9 cellular contexts compared by ENCODE assay signal in the genomic region with DNA sequence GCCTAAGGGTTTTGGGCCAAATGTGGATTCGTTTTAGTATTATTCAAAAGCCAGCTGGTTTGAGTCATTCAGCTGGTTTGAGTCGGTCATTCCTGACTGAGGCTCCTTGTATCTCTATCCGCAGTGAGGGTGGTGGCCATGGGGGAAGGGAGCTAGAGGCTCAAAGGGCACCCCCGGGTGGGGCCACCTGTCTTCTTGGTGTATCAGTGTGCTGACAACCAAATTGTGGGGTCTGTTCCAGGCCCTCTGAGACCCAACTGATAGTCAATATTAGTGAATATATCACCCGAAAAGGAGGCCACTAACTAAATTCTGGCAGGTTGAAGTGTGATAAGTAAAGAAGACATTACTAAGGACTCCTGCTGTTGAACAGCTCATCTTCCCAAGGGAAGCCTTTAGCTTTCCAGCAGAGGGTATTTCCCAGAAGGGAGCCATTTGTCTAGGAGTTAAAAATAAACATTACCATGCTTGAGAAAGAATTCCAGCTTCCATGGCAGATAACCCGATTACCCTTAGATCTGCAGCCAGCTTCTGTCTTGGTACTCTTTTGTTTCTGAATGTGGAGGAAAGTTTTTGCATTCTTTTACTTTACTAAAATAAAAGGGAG. TPM values are rescaled to one million over a fixed set of nuclear protein-coding genes. Genes with fewer than 3 reads are reported as not detected.
A peak's percentile ranks its signal among the peaks of the same experiment; 100 is the strongest.
DNase-seq lines count a peak whose midpoint lies in the region; ATAC-seq and TF ChIP-seq lines count a peak whose summit lies in the region.
"Had no signal": no experiment of that assay in that cellular context is flagged by ENCODE, and none has a peak within 500 bp of the region (broad histone marks: within the 10 kb centered on the region; RNA-seq: fewer than 3 reads in every experiment).

No MANE protein-coding gene starts in this region.

- peak overlapping the region; percentile 56 for H3K9ac ChIP-seq in mesenchymal stem cell (ENCODE audit: low read length)

- peaks cover 19% of the 10 kb centered on the region for H3K4me1 ChIP-seq in ACC112 (ENCODE audit: control insufficient read depth, insufficient read depth, low read length, unreplicated experiment)
- H3K4me1 ChIP-seq in body of pancreas: no peaks in the 10 kb centered on the region
- H3K4me1 ChIP-seq in mesenchymal stem cell (ENCODE audit: control insufficient read depth, insufficient read depth, low read depth, low read length): peaks cover 2% of the 10 kb centered on the region
- peaks cover 11% of the 10 kb centered on the region for H3K4me1 ChIP-seq in PC-9 (replicated peaks; ENCODE audit: insufficient read depth)

- no peak for TF ChIP-seq POLR2A in body of pancreas (IDR thresholded peaks at IDR 0.05)

- H2BK15ac ChIP-seq in mesenchymal stem cell (ENCODE audit: low read depth, poor library complexity, severe bottlenecking): no peak overlapping the region

- no peak overlapping the region for H4K8ac ChIP-seq in mesenchymal stem cell (ENCODE audit: low read length)

- no peaks in the 10 kb centered on the region for H3K27me3 ChIP-seq in ACC112 (ENCODE audit: insufficient read depth, low read length)
- H3K27me3 ChIP-seq in body of pancreas: no peaks in the 10 kb centered on the region
- no peaks in the 10 kb centered on the region for H3K27me3 ChIP-seq in mesenchymal stem cell (ENCODE audit: control insufficient read depth in 1 of 2, insufficient read depth in 1 of 2, low read length in 2 of 2)
- H3K27me3 ChIP-seq in PC-9 (ENCODE audit: insufficient read depth, low read depth): no peaks in the 10 kb centered on the region

- no peak overlapping the region for H3K4me3 Mint-ChIP-seq in immature natural killer cell
- H3K4me3 Mint-ChIP-seq: activated CD8-positive, alpha-beta memory T cell treated with anti-CD3 and anti-CD28 coated beads, Interleukin-2, amount 10 ng/mL, durations not matched to agents 7 days and 5 days had no signal

- no peak overlapping the region for H3K4me3 ChIP-seq in ACC112 (ENCODE audit: low read depth, low read length)
- no peak overlapping the region for H3K4me3 ChIP-seq in body of pancreas
- peak overlapping the region in 1 of 2 experiments; percentile 48 for H3K4me3 ChIP-seq in mesenchymal stem cell (ENCODE audit: insufficient read depth in 1 of 2, low read depth in 1 of 2, low read length in 2 of 2)
- no peak overlapping the region for H3K4me3 ChIP-seq in PC-9

- CTCF ChIA-PET in PC-9 (lab: Charles Lee): interaction anchor here (0.6 kb wide), 1 partner anchor 96 kb away, joined by 17 read pairs; no protein-coding TSS in a partner anchor

- H2AFZ ChIP-seq in ACC112 (ENCODE audit: low read length, unreplicated experiment): peak overlapping the region; percentile 74
- H2AFZ ChIP-seq in mesenchymal stem cell (ENCODE audit: low read depth, low read length): no peak overlapping the region
- no peak overlapping the region for H2AFZ ChIP-seq in PC-9

- no peaks in the 10 kb centered on the region for H3F3A ChIP-seq in PC-9 (ENCODE audit: insufficient read depth, low read depth)

- H2BK5ac ChIP-seq in mesenchymal stem cell (ENCODE audit: low read depth, low read length, poor library complexity, severe bottlenecking): no peak overlapping the region

- no TSS peak for BruUV-seq in PC-9 (replicated peaks; lab: Mats Ljungman, UMichigan)

- H3K14ac ChIP-seq in mesenchymal stem cell (ENCODE audit: low read length in 2 of 2): no peak overlapping the region

- H4K20me1 ChIP-seq in PC-9 (ENCODE audit: insufficient read depth): no peaks in the 10 kb centered on the region

- H3K27ac Mint-ChIP-seq in immature natural killer cell: no peak overlapping the region
- H3K27ac Mint-ChIP-seq: activated CD8-positive, alpha-beta memory T cell treated with anti-CD3 and anti-CD28 coated beads, Interleukin-2, amount 10 ng/mL, durations not matched to agents 7 days and 5 days had no signal

- H3K4me1 Mint-ChIP-seq in immature natural killer cell: no peaks in the 10 kb centered on the region

- TF ChIP-seq CTCF in body of pancreas (IDR thresholded peaks at IDR 0.05) (no peak), PC-9 (conservative IDR thresholded peaks at IDR 0.05) (no peak)

- no peaks in the 10 kb centered on the region for H3K9me2 ChIP-seq in PC-9 (ENCODE audit: insufficient read depth)

- peak overlapping the region in 1 of 2 experiments; percentile 84 for H2BK12ac ChIP-seq in mesenchymal stem cell (ENCODE audit: low read length in 2 of 2)

- no peaks in the 10 kb centered on the region for H3K9me3 Mint-ChIP-seq in immature natural killer cell

- H3K9me3 ChIP-seq in body of pancreas (no peaks in the 10 kb centered on the region), mesenchymal stem cell (ENCODE audit: control insufficient read depth, low read length) (peaks cover 9% of the 10 kb centered on the region), PC-9 (ENCODE audit: insufficient read depth, low read depth) (0 out of 2 replicates have a peak, but pooled peaks cover 8% of the 10 kb centered on the region)

- POLR2A ChIA-PET in PC-9 (lab: Charles Lee; ENCODE audit: unreplicated experiment): interaction anchor here (0.5 kb wide), 1 partner anchor 32 kb away, joined by 10 read pairs; no protein-coding TSS in a partner anchor

- H3K36me3 Mint-ChIP-seq in immature natural killer cell: no peaks in the 10 kb centered on the region
- H3K36me3 Mint-ChIP-seq: activated CD8-positive, alpha-beta memory T cell treated with anti-CD3 and anti-CD28 coated beads, Interleukin-2, amount 10 ng/mL, durations not matched to agents 7 days and 5 days had no signal

- 62 to 66% methylated on average over 5 to 6 of the region's 6 CpGs for WGBS in body of pancreas, 2 donors
- WGBS in mesenchymal stem cell: 19% methylated on average over 5 of the region's 6 CpGs

- H4K91ac ChIP-seq in mesenchymal stem cell (ENCODE audit: low read length): no peak overlapping the region

- no peak overlapping the region for H2AK5ac ChIP-seq in mesenchymal stem cell (ENCODE audit: low read length, severe bottlenecking)

- no peak overlapping the region for H3K23ac ChIP-seq in mesenchymal stem cell (ENCODE audit: low read length in 2 of 2)

- no peak overlapping the region for H3K4me2 ChIP-seq in mesenchymal stem cell (ENCODE audit: low read length, poor library complexity, severe bottlenecking)
- no peak overlapping the region for H3K4me2 ChIP-seq in PC-9

- H3K18ac ChIP-seq in mesenchymal stem cell (ENCODE audit: low read depth in 1 of 2, low read length in 2 of 2): no peak overlapping the region

- peak overlapping the region; percentile 58 for H3K27ac ChIP-seq in ACC112 (ENCODE audit: low read depth, low read length)
- H3K27ac ChIP-seq in body of pancreas: no peak overlapping the region
- no peak overlapping the region for H3K27ac ChIP-seq in mesenchymal stem cell (ENCODE audit: low read length, poor library complexity, severe bottlenecking)
- no peak overlapping the region for H3K27ac ChIP-seq in PC-9

- peak; percentile 15 for ATAC-seq in body of pancreas

- H3K79me1 ChIP-seq in mesenchymal stem cell (replicated peaks; ENCODE audit: low read length, poor library complexity, severe bottlenecking): no peaks in the 10 kb centered on the region

- intact Hi-C loops in body of pancreas (cut with DNase I): no loop called here
- intact Hi-C loops in PC-9 (cut with micrococcal nuclease; ENCODE audit: unreplicated experiment): no loop called here

- H3K4ac ChIP-seq in mesenchymal stem cell (ENCODE audit: low read depth in 1 of 2, low read length in 2 of 2): no peak overlapping the region

- H3K36me3 ChIP-seq in ACC112 (ENCODE audit: insufficient read depth, low read length): no peaks in the 10 kb centered on the region
- no peaks in the 10 kb centered on the region for H3K36me3 ChIP-seq in body of pancreas (replicated peaks in 1 of 2; ENCODE audit: insufficient read depth in 1 of 2, low read depth in 2 of 2)
- H3K36me3 ChIP-seq in mesenchymal stem cell (ENCODE audit: control insufficient read depth in 1 of 2, insufficient read depth in 2 of 2, low read depth in 1 of 2, low read length in 2 of 2): no peaks in the 10 kb centered on the region
- no peaks in the 10 kb centered on the region for H3K36me3 ChIP-seq in PC-9 (ENCODE audit: low read depth)

- DNase-seq in LHCN-M2 (ENCODE audit: low read depth): peak; percentile 79
- DNase-seq in body of pancreas: no peak
- DNase-seq in mesenchymal stem cell: peak; percentile 93
- DNase-seq in amygdala (lab: John Stamatoyannopoulos, UW): no peak
- DNase-seq in PC-9: no peak
- DNase-seq in activated CD4-positive, alpha-beta T cell treated with anti-CD3 and anti-CD28 coated beads, Interleukin-2, amount 50 U/mL, for 48 hours: no peak
- no peak for DNase-seq in immature natural killer cell
- DNase-seq: activated CD8-positive, alpha-beta memory T cell treated with anti-CD3 and anti-CD28 coated beads, Interleukin-2, amount 10 ng/mL, durations not matched to agents 7 days and 5 days had no signal

- peaks cover 0 to 3% (median 0%) of the 10 kb centered on the region in 3 donors for H3K27me3 Mint-ChIP-seq in immature natural killer cell (ENCODE audit: low read depth in 3 of 3)
- H3K27me3 Mint-ChIP-seq: activated CD8-positive, alpha-beta memory T cell treated with anti-CD3 and anti-CD28 coated beads, Interleukin-2, amount 10 ng/mL, durations not matched to agents 7 days and 5 days had no signal

- no peaks in the 10 kb centered on the region for H3K79me2 ChIP-seq in ACC112 (ENCODE audit: control insufficient read depth, insufficient read depth, low read length, unreplicated experiment)
- H3K79me2 ChIP-seq in PC-9 (ENCODE audit: low read depth): no peaks in the 10 kb centered on the region

- no peak overlapping the region for H2BK120ac ChIP-seq in mesenchymal stem cell (ENCODE audit: low read depth, low read length)

RNA-seq across cellular contexts. Expression of a gene that starts 29.9 kb away (rescaled TPM):
- total RNA-seq in LHCN-M2 (2014; rRNA removed) (58.5 and 66.2 TPM in 2 replicates), body of pancreas (10 to 100 TPM; 22.3 to 23.7 TPM), PC-9 (2021) (33.8 and 37.7 TPM in 2 replicates)
- 25.8 TPM for polyA plus RNA-seq in LHCN-M2 (2012)
- 32.5 TPM for polyA plus RNA-seq in mesenchymal stem cell (2013, experiment 1 of 2)
- polyA plus RNA-seq in mesenchymal stem cell (2013, experiment 2 of 2): 32.6 TPM
- 10 to 100 TPM; 29.6 to 53.9 (median 32.5) TPM for polyA plus RNA-seq in immature natural killer cell

RNA-seq across cellular contexts. Expression of a gene that starts 43.9 kb away (rescaled TPM):
- total RNA-seq in LHCN-M2 (2014; rRNA removed): 0.57 and 0.58 TPM in 2 replicates
- 0.07 TPM for polyA plus RNA-seq in LHCN-M2 (2012)
- total RNA-seq in body of pancreas: 1 to 10 TPM; 2.1 to 4.0 TPM
- polyA plus RNA-seq in mesenchymal stem cell (2013, experiment 1 of 2): 0.10 TPM
- polyA plus RNA-seq in mesenchymal stem cell (2013, experiment 2 of 2): 0.10 TPM
- 3.9 and 4.4 TPM in 2 replicates for total RNA-seq in PC-9 (2021)
- not detected for polyA plus RNA-seq in immature natural killer cell

Comparison
In these comparisons a context has a peak if more than half of its experiments do, and no peak if none do; other contexts are left out.
1. DNase-seq: peak in LHCN-M2 (single experiment) and mesenchymal stem cell (single experiment); none in body of pancreas (0 of 4), amygdala (0 of 56), PC-9 (0 of 2), activated CD4-positive, alpha-beta T cell treated with anti-CD3 and anti-CD28 coated beads, Interleukin-2, amount 50 U/mL, for 48 hours (0 of 2) and immature natural killer cell (0 of 3).